In genomic region chr2:168216351-168217005, GRCh38 we compare ENCODE assay signal across 21 cellular contexts. TPM values are rescaled to one million over a fixed set of nuclear protein-coding genes. Genes with fewer than 3 reads are reported as not detected.
DNase-seq lines count a peak whose midpoint lies in the region; ATAC-seq and TF ChIP-seq lines count a peak whose summit lies in the region.
"Had no signal": no experiment of that assay in that cellular context is flagged by ENCODE, and none has a peak within 500 bp of the region (broad histone marks: within the 10 kb centered on the region; RNA-seq: fewer than 3 reads in every experiment).

No MANE protein-coding gene starts in this region.

- peaks cover 0 to 6% of the 10 kb centered on the region in 2 donors for H3K4me1 ChIP-seq in breast epithelium
- H3K4me1 ChIP-seq in aorta (ENCODE audit: control insufficient read depth in 1 of 2, insufficient read depth in 2 of 2, low read length in 2 of 2): peaks cover 0 to 6% of the 10 kb centered on the region in 2 donors
- H3K4me1 ChIP-seq: psoas muscle had no signal

- POLR2A ChIA-PET in MCF 10A (lab: Yijun Ruan, JAX): interaction anchor here (0.6 kb wide), 1 partner anchor 23 kb away, joined by 3 read pairs; no protein-coding TSS in a partner anchor

- intact Hi-C loops in MCF 10A (cut with micrococcal nuclease) (no loop called here), breast epithelium (cut with DNase I; ENCODE audit: low total_unique reads) (no loop called here), aorta (cut with DNase I) (no loop called here)

- no peaks in the 10 kb centered on the region for H3K36me3 ChIP-seq in breast epithelium
- H3K36me3 ChIP-seq in aorta (ENCODE audit: control insufficient read depth in 1 of 2, insufficient read depth in 2 of 2, low read length in 1 of 2): no peaks in the 10 kb centered on the region
- H3K36me3 ChIP-seq: tibial artery had no signal

- H3K27me3 ChIP-seq in breast epithelium (no peaks in the 10 kb centered on the region), aorta (ENCODE audit: control insufficient read depth in 1 of 2, insufficient read depth in 2 of 2, low read length in 1 of 2) (no peaks in the 10 kb centered on the region)
- H3K27me3 ChIP-seq: tibial artery had no signal

- peaks cover 8% of the 10 kb centered on the region for H3K4me1 Mint-ChIP-seq in MCF 10A (ENCODE audit: insufficient read depth, unreplicated experiment)

- H3K9me3 Mint-ChIP-seq in MCF 10A (ENCODE audit: unreplicated experiment): no peaks in the 10 kb centered on the region
- H3K9me3 Mint-ChIP-seq: stimulated activated memory B cell treated with anti-CD40 and anti-IgM and Interleukin-4, amounts not matched to agents 10 μg/mL and 1 μg/mL and 100 μg/mL, for 72 hours had no signal

- ATAC-seq in aorta (ENCODE audit: low FRiP score) (peak; percentile 50), HG02938 (IDR thresholded peaks at IDR 0.05; ENCODE audit: unreplicated experiment) (no peak), GM21515 (IDR thresholded peaks at IDR 0.05; ENCODE audit: unreplicated experiment) (no peak)
- ATAC-seq: psoas muscle; stimulated activated memory B cell treated with anti-CD40 and anti-IgM and Interleukin-4, amounts not matched to agents 10 μg/mL and 1 μg/mL and 100 μg/mL, for 72 hours had no signal

- WGBS in aorta, 2 donors: 49 to 53% methylated on average over 12 of the region's 12 CpGs

- H3K4me3 Mint-ChIP-seq in MCF 10A (ENCODE audit: unreplicated experiment): no peak overlapping the region
- H3K4me3 Mint-ChIP-seq: stimulated activated memory B cell treated with anti-CD40 and anti-IgM and Interleukin-4, amounts not matched to agents 10 μg/mL and 1 μg/mL and 100 μg/mL, for 72 hours had no signal

- BruUV-seq in MCF 10A (replicated peaks; lab: Mats Ljungman, UMichigan): no TSS peak

- no peak overlapping the region for H3K27ac Mint-ChIP-seq in MCF 10A (ENCODE audit: low read depth, unreplicated experiment)
- H3K27ac Mint-ChIP-seq: stimulated activated memory B cell treated with anti-CD40 and anti-IgM and Interleukin-4, amounts not matched to agents 10 μg/mL and 1 μg/mL and 100 μg/mL, for 72 hours had no signal

- TF ChIP-seq CTCF in MCF 10A (IDR thresholded peaks at IDR 0.05; ENCODE audit: unreplicated experiment): no peak
- TF ChIP-seq CTCF in breast epithelium (IDR thresholded peaks at IDR 0.05): no peak
- TF ChIP-seq CTCF in astrocyte of the cerebellum (IDR thresholded peaks at IDR 0.05; ENCODE audit: low read depth, low read length, missing control alignments): no peak

- in situ Hi-C loops in astrocyte of the cerebellum (cut with HindIII; ENCODE audit: low sequenced_read_pairs): no loop called here

- H3K4me3 ChIP-seq in breast epithelium: no peak overlapping the region
- no peak overlapping the region for H3K4me3 ChIP-seq in astrocyte of the cerebellum (ENCODE audit: low read depth, low read length)
- H3K4me3 ChIP-seq in aorta (ENCODE audit: low read length in 2 of 2): no peak overlapping the region
- H3K4me3 ChIP-seq: lung, psoas muscle, tibial artery had no signal

- DNase-seq in MCF 10A (ENCODE audit: unreplicated experiment) (peak; percentile 29), breast epithelium (ENCODE audit: low spot score in 2 of 2) (no peak), astrocyte of the cerebellum (ENCODE audit: low read depth) (peak; percentile 51), glomerular visceral epithelial cell (ENCODE audit: extremely low spot score) (peak; percentile 52), aorta (no peak)
- no peak for DNase-seq in activated CD8-positive, alpha-beta memory T cell treated with anti-CD3 and anti-CD28 coated beads, Interleukin-2, amount 50 U/mL, for 4 hours
- DNase-seq: activated CD4-positive, CD25-positive, alpha-beta regulatory T cell; DMS153; glutamatergic neuron; NCI-H1694; NCI-H510A; psoas muscle; SHP77; T-helper 2 cell; tibial artery had no signal

- H3K36me3 Mint-ChIP-seq in MCF 10A (ENCODE audit: insufficient read depth, unreplicated experiment): peaks cover 10% of the 10 kb centered on the region

- no peaks in the 10 kb centered on the region for H3K27me3 Mint-ChIP-seq in MCF 10A (ENCODE audit: insufficient read depth, unreplicated experiment)
- H3K27me3 Mint-ChIP-seq: stimulated activated memory B cell treated with anti-CD40 and anti-IgM and Interleukin-4, amounts not matched to agents 10 μg/mL and 1 μg/mL and 100 μg/mL, for 72 hours had no signal

- CTCF ChIA-PET in MCF 10A (lab: Yijun Ruan, JAX): interaction anchor here (1.8 kb wide), 1 partner anchor 30 kb away, joined by 5 read pairs; the partner anchor contains the start of gene STK39

- no peak for TF ChIP-seq POLR2A in breast epithelium (IDR thresholded peaks at IDR 0.05)

- no peaks in the 10 kb centered on the region for H3K9me3 ChIP-seq in breast epithelium
- no peaks in the 10 kb centered on the region for H3K9me3 ChIP-seq in aorta (ENCODE audit: control insufficient read depth, low read length)
- H3K9me3 ChIP-seq: psoas muscle, tibial artery had no signal

- no peak overlapping the region for H3K27ac ChIP-seq in breast epithelium
- H3K27ac ChIP-seq in aorta (ENCODE audit: low read depth in 1 of 2, low read length in 2 of 2): no peak overlapping the region
- H3K27ac ChIP-seq: 22Rv1, C4-2B, psoas muscle, tibial artery had no signal

RNA-seq across cellular contexts. Expression of gene STK39, which starts 30.9 kb away (rescaled TPM):
- 13.8 and 14.6 TPM in 2 replicates for total RNA-seq in MCF 10A (2022)
- total RNA-seq in breast epithelium: 10 to 100 TPM; 16.4 to 22.9 (median 19.2) TPM
- 10 to 100 TPM; 12.6 to 16.1 TPM for total RNA-seq in aorta
- 10 to 100 TPM in 1 of 2 donors, 1 to 10 TPM in 1; 7.1 to 17.7 TPM for polyA plus RNA-seq in aorta

Comparison
In these comparisons a context has a peak if more than half of its experiments do, and no peak if none do; other contexts are left out.
1. DNase-seq: peak in MCF 10A (single experiment), astrocyte of the cerebellum (single experiment) and glomerular visceral epithelial cell (single experiment); none in breast epithelium (0 of 2), aorta (0 of 2) and activated CD8-positive, alpha-beta memory T cell treated with anti-CD3 and anti-CD28 coated beads, Interleukin-2, amount 50 U/mL, for 4 hours (single experiment).